ENCODE assay signal across 12 cellular contexts in the genomic region with DNA sequence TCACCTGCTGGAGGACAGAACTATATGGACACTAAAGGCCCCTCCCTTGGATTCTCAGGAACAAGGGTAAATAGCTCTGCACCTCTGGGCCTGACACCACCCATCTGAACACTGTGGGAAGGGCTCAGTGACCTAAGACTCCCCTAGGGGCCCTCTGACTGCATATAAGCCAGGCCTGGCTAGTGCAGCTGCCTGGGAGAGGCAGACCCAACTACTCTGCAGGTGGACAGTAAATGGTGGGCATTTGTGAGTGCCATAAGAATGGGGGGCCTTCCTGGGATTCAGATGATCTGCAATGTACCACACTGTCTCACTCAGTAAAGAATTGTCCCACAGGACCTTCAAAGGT. TPM values are rescaled to one million over a fixed set of nuclear protein-coding genes. Genes with fewer than 3 reads are reported as not detected.
A peak's percentile ranks its signal among the peaks of the same experiment; 100 is the strongest.
DNase-seq lines count a peak whose midpoint lies in the region; ATAC-seq and TF ChIP-seq lines count a peak whose summit lies in the region.
"Had no signal": no experiment of that assay in that cellular context is flagged by ENCODE, and none has a peak within 500 bp of the region (broad histone marks: within the 10 kb centered on the region; RNA-seq: fewer than 3 reads in every experiment).

No MANE protein-coding gene starts in this region.

- H3K36me3 ChIP-seq in lower lobe of right lung = no peaks in the 10 kb centered on the region

- ATAC-seq in GM18505 (IDR thresholded peaks at IDR 0.05; ENCODE audit: unreplicated experiment) (peak; percentile 28), GM19467 (IDR thresholded peaks at IDR 0.05; ENCODE audit: unreplicated experiment) (peak; percentile 34), HG03108 (IDR thresholded peaks at IDR 0.05; ENCODE audit: unreplicated experiment) (peak; percentile 39), lower lobe of right lung (no peak)

- peaks cover 34% of the 10 kb centered on the region for H3K4me1 ChIP-seq in lower lobe of right lung

- intact Hi-C loops in lower lobe of right lung (cut with DNase I) = no loop called here

- no peak overlapping the region for H3K4me3 Mint-ChIP-seq in activated naive CD8-positive, alpha-beta T cell treated with anti-CD3 and anti-CD28 coated beads for 36 hours

- H3K36me3 Mint-ChIP-seq in activated naive CD8-positive, alpha-beta T cell treated with anti-CD3 and anti-CD28 coated beads for 36 hours = peaks cover 46% of the 10 kb centered on the region

- peak; percentile 53 for TF ChIP-seq POLR2A in GM18505 (IDR thresholded peaks at IDR 0.05; ENCODE audit: borderline replicate concordance, extremely low read depth, insufficient read depth, insufficient read length)

- no peak for DNase-seq in activated naive CD8-positive, alpha-beta T cell treated with anti-CD3 and anti-CD28 coated beads for 36 hours
- DNase-seq in stimulated activated CD4-positive, alpha-beta T cell treated with anti-CD3 and anti-CD28 coated beads, Interleukin-2, amount 100 ng/mL, for 24 hours = no peak
- DNase-seq in lower lobe of right lung (no peak), kidney tubule cell (ENCODE audit: low spot score) (no peak), islet precursor cell (no peak)
- DNase-seq: amniotic stem cell, GDM1, IMR-90, SHP77 had no signal

- no peak overlapping the region for H3K4me3 ChIP-seq in lower lobe of right lung

- H3K27me3 ChIP-seq in lower lobe of right lung (ENCODE audit: low read depth) = no peaks in the 10 kb centered on the region

- H3K27me3 Mint-ChIP-seq in activated naive CD8-positive, alpha-beta T cell treated with anti-CD3 and anti-CD28 coated beads for 36 hours = no peaks in the 10 kb centered on the region

- no peaks in the 10 kb centered on the region for H3K9me3 ChIP-seq in lower lobe of right lung

- peak overlapping the region; percentile 89 for H3K27ac Mint-ChIP-seq in activated naive CD8-positive, alpha-beta T cell treated with anti-CD3 and anti-CD28 coated beads for 36 hours

- no peak for TF ChIP-seq CTCF in lower lobe of right lung (IDR thresholded peaks at IDR 0.05)

- H3K27ac ChIP-seq in lower lobe of right lung = no peak overlapping the region

- H3K4me1 Mint-ChIP-seq in activated naive CD8-positive, alpha-beta T cell treated with anti-CD3 and anti-CD28 coated beads for 36 hours = peaks cover 86% of the 10 kb centered on the region

- H3K9me3 Mint-ChIP-seq in activated naive CD8-positive, alpha-beta T cell treated with anti-CD3 and anti-CD28 coated beads for 36 hours = peaks cover 2% of the 10 kb centered on the region

RNA-seq across cellular contexts. Expression of a gene that starts 11.2 kb away (rescaled TPM):
- total RNA-seq in activated naive CD8-positive, alpha-beta T cell treated with anti-CD3 and anti-CD28 coated beads for 36 hours = 100 to 1,000 TPM; 384 to 391 TPM
- 84.4 TPM for total RNA-seq in lower lobe of right lung

Comparison
In these comparisons a context has a peak if more than half of its experiments do, and no peak if none do; other contexts are left out.
1. ATAC-seq: peak in GM18505 (single experiment), GM19467 (single experiment) and HG03108 (single experiment); none in lower lobe of right lung (0 of 2).